12 cellular contexts compared by ENCODE assay signal in genomic region chr12:24360461-24360860, GRCh38.
DNase-seq lines count a peak whose midpoint lies in the region; ATAC-seq lines count a peak whose summit lies in the region.
"Had no signal": no experiment of that assay in that cellular context is flagged by ENCODE, and none has a peak within 500 bp of the region (broad histone marks: within the 10 kb centered on the region; RNA-seq: fewer than 3 reads in every experiment).

No MANE protein-coding gene starts in this region.

- DNase-seq in DMS 273 treated with DMSO at 0.1 percent for 48 hours (lab: John Stamatoyannopoulos, UW) (no peak), KBM-7 (no peak)
- DNase-seq: colonic mucosa, NCI-H1092, Right ventricle myocardium superior, testis had no signal

- no peaks in the 10 kb centered on the region for H3K9me3 Mint-ChIP-seq in stimulated activated memory B cell treated with anti-CD40 and anti-IgM and Interleukin-4, amounts not matched to agents 10 μg/mL and 1 μg/mL and 100 μg/mL, for 72 hours

- H3K36me3 Mint-ChIP-seq in stimulated activated memory B cell treated with anti-CD40 and anti-IgM and Interleukin-4, amounts not matched to agents 10 μg/mL and 1 μg/mL and 100 μg/mL, for 72 hours, result no peaks in the 10 kb centered on the region
- H3K36me3 Mint-ChIP-seq: activated naive CD4-positive, alpha-beta T cell treated with anti-CD3 and anti-CD28 coated beads, Interleukin-2, amount 50 U/mL, for 72 hours had no signal

- H3K27ac Mint-ChIP-seq in stimulated activated memory B cell treated with anti-CD40 and anti-IgM and Interleukin-4, amounts not matched to agents 10 μg/mL and 1 μg/mL and 100 μg/mL, for 72 hours, result peak overlapping the region; percentile 65
- H3K27ac Mint-ChIP-seq: activated naive CD4-positive, alpha-beta T cell treated with anti-CD3 and anti-CD28 coated beads, Interleukin-2, amount 50 U/mL, for 72 hours had no signal

- peaks cover 51% of the 10 kb centered on the region for H3K4me1 Mint-ChIP-seq in stimulated activated memory B cell treated with anti-CD40 and anti-IgM and Interleukin-4, amounts not matched to agents 10 μg/mL and 1 μg/mL and 100 μg/mL, for 72 hours

- peak overlapping the region; percentile 42 for H3K4me3 Mint-ChIP-seq in stimulated activated memory B cell treated with anti-CD40 and anti-IgM and Interleukin-4, amounts not matched to agents 10 μg/mL and 1 μg/mL and 100 μg/mL, for 72 hours

- in situ Hi-C loops in KBM-7 (cut with MboI; ENCODE audit: low pct_unique_long_range_greater_than_20kb, low sequenced_read_pairs), result no loop called here

- peak; percentile 55 for ATAC-seq in GM19395 (IDR thresholded peaks at IDR 0.05; ENCODE audit: unreplicated experiment)
- peak; percentile 57 for ATAC-seq in HG02852 (IDR thresholded peaks at IDR 0.05; ENCODE audit: unreplicated experiment)
- peak; percentile 36 for ATAC-seq in HG03521 (IDR thresholded peaks at IDR 0.05; ENCODE audit: unreplicated experiment)
- ATAC-seq in stimulated activated memory B cell treated with anti-CD40 and anti-IgM and Interleukin-4, amounts not matched to agents 10 μg/mL and 1 μg/mL and 100 μg/mL, for 72 hours, result peak; percentile 52
- no peak for ATAC-seq in GM19324 (IDR thresholded peaks at IDR 0.05; ENCODE audit: low FRiP score, unreplicated experiment)
- ATAC-seq: activated naive CD4-positive, alpha-beta T cell treated with anti-CD3 and anti-CD28 coated beads, Interleukin-2, amount 50 U/mL, for 72 hours had no signal

- peaks cover 16% of the 10 kb centered on the region for H3K27me3 Mint-ChIP-seq in stimulated activated memory B cell treated with anti-CD40 and anti-IgM and Interleukin-4, amounts not matched to agents 10 μg/mL and 1 μg/mL and 100 μg/mL, for 72 hours
